16 cellular contexts compared by ENCODE assay signal in the genomic region with DNA sequence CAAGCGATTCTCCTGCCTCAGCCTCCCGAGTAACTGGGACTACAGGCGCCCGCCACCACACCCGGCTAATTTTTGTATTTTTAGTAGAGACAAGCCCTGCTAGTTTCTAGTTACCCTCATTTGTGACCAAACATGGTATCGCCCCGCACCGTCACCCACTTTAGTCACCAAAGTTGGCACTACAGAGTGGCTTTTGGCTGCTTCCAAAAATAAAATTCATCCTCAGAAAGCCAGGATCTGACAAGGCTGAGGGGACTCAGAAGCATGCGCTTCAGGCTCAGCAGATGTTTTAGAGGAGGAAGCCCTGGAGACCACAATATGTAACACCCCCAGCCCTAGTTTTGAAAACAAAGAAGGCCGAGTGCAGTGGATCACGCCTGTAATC. TPM values are rescaled to one million over a fixed set of nuclear protein-coding genes. Genes with fewer than 3 reads are reported as not detected.
"Had no signal": no experiment of that assay in that cellular context is flagged by ENCODE, and none has a peak within 500 bp of the region (broad histone marks: within the 10 kb centered on the region; RNA-seq: fewer than 3 reads in every experiment).

No MANE protein-coding gene starts in this region.

- H3K36me3 Mint-ChIP-seq: activated CD4-positive, alpha-beta memory T cell treated with anti-CD3 and anti-CD28 coated beads for 36 hours had no signal

- H3K27ac ChIP-seq: coronary artery, epithelial cell of prostate had no signal

- H3K36me3 ChIP-seq: breast epithelium had no signal

- H3K27me3 ChIP-seq: breast epithelium, spleen, upper lobe of left lung had no signal

- H3K9me3 Mint-ChIP-seq: activated CD4-positive, alpha-beta memory T cell treated with anti-CD3 and anti-CD28 coated beads for 36 hours; activated naive CD4-positive, alpha-beta T cell treated with anti-CD3 and anti-CD28 coated beads, Interleukin-2, amount 50 U/mL, for 24 hours; activated T-helper 1 cell treated with anti-CD3 and anti-CD28 coated beads, Interleukin-12 subunit alpha, Interleukin-12 subunit beta, Interleukin-2, Interleukin-4 antibody, amounts not matched to agents 30 ng/mL and 10 ng/mL and 1 ng/mL, durations not matched to agents 14 hours and 24 hours and 36 hours; naive thymus-derived CD8-positive, alpha-beta T cell had no signal

- H3K4me3 ChIP-seq: breast epithelium, coronary artery, lower lobe of right lung, upper lobe of left lung had no signal

- DNase-seq: activated gamma-delta T cell had no signal

- H3K9me3 ChIP-seq: breast epithelium, lower lobe of right lung, spleen, upper lobe of left lung had no signal

- H3K4me1 ChIP-seq: breast epithelium had no signal

- H3K27me3 Mint-ChIP-seq: activated CD4-positive, alpha-beta memory T cell treated with anti-CD3 and anti-CD28 coated beads for 36 hours; activated naive CD4-positive, alpha-beta T cell treated with anti-CD3 and anti-CD28 coated beads, Interleukin-2, amount 50 U/mL, for 24 hours; naive thymus-derived CD8-positive, alpha-beta T cell; T-helper 17 cell had no signal

RNA-seq across cellular contexts. Expression of gene FGR, which starts 28.7 kb away (rescaled TPM):
- total RNA-seq: fibroblast of villous mesenchyme, glomerular endothelial cell, osteocyte, progenitor cell of endocrine pancreas had no signal
